8 cellular contexts compared by ENCODE assay signal in the genomic region with DNA sequence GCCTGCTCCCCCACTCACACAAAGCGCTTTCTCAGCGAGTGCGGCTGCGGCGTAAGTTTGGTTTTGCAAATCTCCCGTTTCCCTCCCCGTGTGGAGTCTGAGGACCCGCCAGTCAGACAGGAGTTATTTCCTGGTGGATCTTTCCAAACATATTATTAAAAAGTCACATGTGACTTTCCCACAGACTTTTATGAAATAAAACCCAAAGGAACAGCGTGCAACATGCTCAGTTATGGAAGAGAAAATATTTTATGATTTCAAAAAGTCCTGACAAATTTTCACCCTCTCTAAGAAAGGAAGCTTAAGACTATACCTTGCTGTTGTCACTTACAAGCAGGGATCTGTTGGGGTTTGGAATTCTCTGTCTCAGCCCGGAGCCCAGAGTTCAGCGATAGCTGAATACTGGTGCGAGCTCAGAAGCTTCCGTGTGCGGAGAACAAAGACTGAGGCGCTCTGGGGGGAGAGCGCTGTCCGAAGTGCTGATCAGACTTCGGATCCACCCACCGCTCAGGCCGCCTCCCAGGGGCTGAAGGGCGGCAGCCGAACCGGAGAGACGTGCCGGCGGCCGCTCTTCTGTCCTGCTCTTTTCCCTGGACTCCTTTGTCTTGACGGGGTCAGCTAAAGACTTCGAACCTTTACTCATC. TPM values are rescaled to one million over a fixed set of nuclear protein-coding genes. Genes with fewer than 3 reads are reported as not detected.
DNase-seq lines count a peak whose midpoint lies in the region; ATAC-seq and TF ChIP-seq lines count a peak whose summit lies in the region.

No MANE protein-coding gene starts in this region.

- ATAC-seq in activated CD8-positive, alpha-beta T cell treated with anti-CD3 and anti-CD28 coated beads, Interleukin-2, amount 10 ng/mL, durations not matched to agents 7 days and 5 days = peak; percentile 76
- ATAC-seq in left ventricle myocardium superior = peak; percentile 85
- ATAC-seq in HG03571 (IDR thresholded peaks at IDR 0.05; ENCODE audit: unreplicated experiment) = no peak

- CTCF ChIA-PET in activated CD8-positive, alpha-beta T cell treated with anti-CD3 and anti-CD28 coated beads, Interleukin-2, amount 10 ng/mL, durations not matched to agents 7 days and 5 days (lab: Charles Lee) = interaction anchor here (0.9 kb wide), 1 partner anchor 78 kb away, joined by 3 read pairs; no protein-coding TSS in a partner anchor

- no peaks in the 10 kb centered on the region for H3K4me1 Mint-ChIP-seq in activated CD8-positive, alpha-beta T cell treated with anti-CD3 and anti-CD28 coated beads, Interleukin-2, amount 10 ng/mL, durations not matched to agents 7 days and 5 days (ENCODE audit: low read depth)

- H3K4me3 ChIP-seq in esophagus muscularis mucosa = no peak overlapping the region

- DNase-seq in AG20443 (ENCODE audit: low spot score) (peak; percentile 76), HT1080 (ENCODE audit: low read depth) (peak; percentile 36), left ventricle myocardium superior (peak; percentile 66), esophagus muscularis mucosa (ENCODE audit: extremely low spot score) (no peak), hepatic stellate cell (ENCODE audit: low spot score) (no peak)
- peak; percentile 58 for DNase-seq in activated CD8-positive, alpha-beta T cell treated with anti-CD3 and anti-CD28 coated beads, Interleukin-2, amount 10 ng/mL, durations not matched to agents 7 days and 5 days
- DNase-seq in stimulated activated CD4-positive, alpha-beta T cell treated with anti-CD3 and anti-CD28 coated beads, Interleukin-4, amount 100 ng/mL, for 1 hour = peak; percentile 34

- TF ChIP-seq POLR2A in esophagus muscularis mucosa (IDR thresholded peaks at IDR 0.05; ENCODE audit: low read depth) = no peak

- H3K27me3 Mint-ChIP-seq in activated CD8-positive, alpha-beta T cell treated with anti-CD3 and anti-CD28 coated beads, Interleukin-2, amount 10 ng/mL, durations not matched to agents 7 days and 5 days (ENCODE audit: low read depth) = peaks cover 20% of the 10 kb centered on the region

- no peaks in the 10 kb centered on the region for H3K9me3 Mint-ChIP-seq in activated CD8-positive, alpha-beta T cell treated with anti-CD3 and anti-CD28 coated beads, Interleukin-2, amount 10 ng/mL, durations not matched to agents 7 days and 5 days (ENCODE audit: insufficient read depth)

- H3K4me3 Mint-ChIP-seq in activated CD8-positive, alpha-beta T cell treated with anti-CD3 and anti-CD28 coated beads, Interleukin-2, amount 10 ng/mL, durations not matched to agents 7 days and 5 days = no peak overlapping the region

- POLR2A ChIA-PET in activated CD8-positive, alpha-beta T cell treated with anti-CD3 and anti-CD28 coated beads, Interleukin-2, amount 10 ng/mL, durations not matched to agents 7 days and 5 days (lab: Charles Lee) = no interaction called here

- H3K27me3 ChIP-seq in esophagus muscularis mucosa = peaks cover 0 to 100% (median 50%) of the 10 kb centered on the region in 4 donors

- no peak for TF ChIP-seq EP300 in esophagus muscularis mucosa (IDR thresholded peaks at IDR 0.05)

- no peak overlapping the region for H3K27ac ChIP-seq in esophagus muscularis mucosa (replicated peaks in 1 of 4)

- no peaks in the 10 kb centered on the region for H3K36me3 Mint-ChIP-seq in activated CD8-positive, alpha-beta T cell treated with anti-CD3 and anti-CD28 coated beads, Interleukin-2, amount 10 ng/mL, durations not matched to agents 7 days and 5 days (ENCODE audit: low read depth)

- WGBS in esophagus muscularis mucosa = 21% methylated on average over 16 of the region's 29 CpGs

- H3K27ac Mint-ChIP-seq in activated CD8-positive, alpha-beta T cell treated with anti-CD3 and anti-CD28 coated beads, Interleukin-2, amount 10 ng/mL, durations not matched to agents 7 days and 5 days = no peak overlapping the region

- no peaks in the 10 kb centered on the region for H3K36me3 ChIP-seq in esophagus muscularis mucosa

- H3K9me3 ChIP-seq in esophagus muscularis mucosa = no peaks in the 10 kb centered on the region

- TF ChIP-seq CTCF in esophagus muscularis mucosa (IDR thresholded peaks at IDR 0.05) = no peak

- intact Hi-C loops in left ventricle myocardium superior (cut with micrococcal nuclease) (no loop called here), esophagus muscularis mucosa (cut with DNase I) (no loop called here)

- no peaks in the 10 kb centered on the region for H3K4me1 ChIP-seq in esophagus muscularis mucosa

RNA-seq across cellular contexts. Expression of a gene that starts 2.5 kb away (rescaled TPM):
- total RNA-seq in HT1080 (2014; rRNA removed; shearing (Covaris generic)) = not detected in 2 replicates
- polyA plus RNA-seq in HT1080 (2015; cell fraction: cytosol; rRNA removed) = 0.02 TPM in 1 of 2 replicates, not detected in the other
- polyA plus RNA-seq in HT1080 (2015; cell fraction: nucleus; rRNA removed) = 0.23 and 0.44 TPM in 2 replicates
- not detected for total RNA-seq in activated CD8-positive, alpha-beta T cell treated with anti-CD3 and anti-CD28 coated beads, Interleukin-2, amount 10 ng/mL, durations not matched to agents 7 days and 5 days
- 0.20 TPM for total RNA-seq in left ventricle myocardium superior
- not detected for total RNA-seq in esophagus muscularis mucosa

RNA-seq across cellular contexts. Expression of a gene that starts 54.4 kb away (rescaled TPM):
- total RNA-seq in HT1080 (2014; rRNA removed; shearing (Covaris generic)) = not detected in 2 replicates
- not detected in 2 replicates for polyA plus RNA-seq in HT1080 (2015; cell fraction: cytosol; rRNA removed)
- polyA plus RNA-seq in HT1080 (2015; cell fraction: nucleus; rRNA removed) = not detected in 2 replicates
- total RNA-seq in activated CD8-positive, alpha-beta T cell treated with anti-CD3 and anti-CD28 coated beads, Interleukin-2, amount 10 ng/mL, durations not matched to agents 7 days and 5 days = not detected
- total RNA-seq in left ventricle myocardium superior = not detected
- not detected for total RNA-seq in esophagus muscularis mucosa

Comparison
In these comparisons a context has a peak if more than half of its experiments do, and no peak if none do; other contexts are left out.
1. DNase-seq: peak in AG20443 (single experiment), HT1080 (single experiment), activated CD8-positive, alpha-beta T cell treated with anti-CD3 and anti-CD28 coated beads, Interleukin-2, amount 10 ng/mL, durations not matched to agents 7 days and 5 days (single experiment), left ventricle myocardium superior (single experiment) and stimulated activated CD4-positive, alpha-beta T cell treated with anti-CD3 and anti-CD28 coated beads, Interleukin-4, amount 100 ng/mL, for 1 hour (single experiment); none in esophagus muscularis mucosa (single experiment) and hepatic stellate cell (single experiment).